In genomic region chr15:96343529-96344072, GRCh38 we compare ENCODE assay signal across 11 cellular contexts. TPM values are rescaled to one million over a fixed set of nuclear protein-coding genes. Genes with fewer than 3 reads are reported as not detected.
DNase-seq lines count a peak whose midpoint lies in the region; ATAC-seq, FAIRE-seq and TF ChIP-seq lines count a peak whose summit lies in the region.
"Had no signal": no experiment of that assay in that cellular context is flagged by ENCODE, and none has a peak within 500 bp of the region (broad histone marks: within the 10 kb centered on the region; RNA-seq: fewer than 3 reads in every experiment).

No MANE protein-coding gene starts in this region.

- H2BK120ac ChIP-seq in H1 (replicated peaks; ENCODE audit: low read depth, low read length) (no peak overlapping the region), mesenchymal stem cell (ENCODE audit: low read depth, low read length) (peak overlapping the region; percentile 98)

- TF ChIP-seq POLR2A in H1 (IDR thresholded peaks at IDR 0.05; ENCODE audit: control extremely low read depth in 1 of 2, low read depth in 2 of 2, low read length in 2 of 2) (no peak), testis (IDR thresholded peaks at IDR 0.05) (no peak)

- FAIRE-seq in H1 (lab: Jason Lieb, UNC) = no peak

- H4K8ac ChIP-seq in H1 (ENCODE audit: extremely low read depth, insufficient read depth, low read length) (no peak overlapping the region), mesenchymal stem cell (ENCODE audit: low read length) (peak overlapping the region; percentile 77)

- H3K4me2 ChIP-seq in H1 (ENCODE audit: insufficient read depth in 1 of 2, low read depth in 2 of 2, low read length in 2 of 2) (peak overlapping the region; percentile 57 to 62), mesenchymal stem cell (ENCODE audit: low read length, poor library complexity, severe bottlenecking) (peak overlapping the region; percentile 77)

- no peaks in the 10 kb centered on the region for H3K79me2 ChIP-seq in H1 (ENCODE audit: control insufficient read depth in 1 of 2, insufficient read depth in 2 of 2, low read length in 2 of 2)

- peaks cover 20 to 34% (median 21%) of the 10 kb centered on the region in 4 experiments for H3K4me1 ChIP-seq in H1 (replicated peaks in 1 of 4; ENCODE audit: control insufficient read depth in 3 of 4, insufficient read depth in 4 of 4, low read length in 3 of 4)
- H3K4me1 ChIP-seq in mesenchymal stem cell (ENCODE audit: control insufficient read depth, insufficient read depth, low read depth, low read length) = peaks cover 32% of the 10 kb centered on the region
- H3K4me1 ChIP-seq in testis = peaks cover 20% of the 10 kb centered on the region

- no peak overlapping the region for H3K9ac ChIP-seq in H1 (replicated peaks in 1 of 4; ENCODE audit: extremely low read depth in 1 of 4, low read depth in 3 of 4, low read length in 3 of 4)
- H3K9ac ChIP-seq in mesenchymal stem cell (ENCODE audit: low read length) = peak overlapping the region; percentile 96

- H2BK20ac ChIP-seq in H1 (ENCODE audit: low read length) = no peak overlapping the region

- TF ChIP-seq CTCF in WI38 (IDR thresholded peaks at IDR 0.05; ENCODE audit: low read depth, low read length) (no peak), H1 (IDR thresholded peaks at IDR 0.05; ENCODE audit: control extremely low read depth in 1 of 3, insufficient read depth in 1 of 3, low read depth in 1 of 3, low read length in 3 of 3) (no peak), testis (IDR thresholded peaks at IDR 0.05) (no peak)

- H4K91ac ChIP-seq in H1 (replicated peaks; ENCODE audit: insufficient read length, low read length) (no peak overlapping the region), mesenchymal stem cell (ENCODE audit: low read length) (peak overlapping the region; percentile 98)

- WGBS in H1 (ENCODE audit: extremely low coverage in 1 of 2, insufficient coverage in 1 of 2, insufficient read length in 1 of 2, insufficient replicate concordance in 2 of 2, low coverage in 1 of 2, low lambda C conversion rate in 2 of 2, missing lambda C conversion rate in 1 of 2), 2 experiments = 0% methylated on average over 28 of the region's 29 CpGs; no CpG with 5 or more reads in 1 of the 2 experiments
- 18% methylated on average over 29 of the region's 29 CpGs for WGBS in mesenchymal stem cell
- 18 to 21% methylated on average over 25 to 29 of the region's 29 CpGs for WGBS in testis, 2 donors

- H3K4me3 ChIP-seq in WI38 (ENCODE audit: low read depth, low read length) (peak overlapping the region; percentile 99), H1 (ENCODE audit: extremely low read depth in 1 of 4, insufficient read depth in 2 of 4, low read depth in 3 of 4, low read length in 4 of 4) (peak overlapping the region in 3 of 4 experiments; percentile 4 to 47 (median 26); a peak in 4 of 8 replicates), mesenchymal stem cell (ENCODE audit: insufficient read depth in 1 of 2, low read depth in 1 of 2, low read length in 2 of 2) (peak overlapping the region; percentile 39 to 80), testis (peak overlapping the region; percentile 17 to 86)

- H3K36me3 ChIP-seq in H1 (ENCODE audit: control insufficient read depth in 2 of 4, insufficient read depth in 4 of 4, low read length in 3 of 4) (no peaks in the 10 kb centered on the region; a peak in 1 of 8 replicates), mesenchymal stem cell (ENCODE audit: control insufficient read depth in 1 of 2, insufficient read depth in 2 of 2, low read depth in 1 of 2, low read length in 2 of 2) (peaks cover 28 to 41% of the 10 kb centered on the region in 2 experiments), testis (ENCODE audit: low read depth, missing control alignments) (no peaks in the 10 kb centered on the region)

- H3K9me3 ChIP-seq in H1 (ENCODE audit: insufficient read depth in 2 of 2, low read depth in 1 of 2, low read length in 1 of 2) (no peaks in the 10 kb centered on the region), mesenchymal stem cell (ENCODE audit: control insufficient read depth, low read length) (no peaks in the 10 kb centered on the region), testis (no peaks in the 10 kb centered on the region)

- H3K23ac ChIP-seq in H1 (ENCODE audit: insufficient read length) (no peak overlapping the region), mesenchymal stem cell (ENCODE audit: low read length in 2 of 2) (peak overlapping the region; percentile 75 to 91)

- no peak overlapping the region for H2BK12ac ChIP-seq in H1 (ENCODE audit: low read depth, low read length)
- H2BK12ac ChIP-seq in mesenchymal stem cell (ENCODE audit: low read length in 2 of 2) = peak overlapping the region; percentile 51 to 86

- H4K20me1 ChIP-seq in H1 (replicated peaks in 1 of 2; ENCODE audit: control insufficient read depth in 1 of 2, insufficient read depth in 2 of 2, low read length in 2 of 2) = peaks cover 0 to 5% of the 10 kb centered on the region in 2 experiments

- H2AFZ ChIP-seq in H1 (ENCODE audit: low read length) (no peak overlapping the region), mesenchymal stem cell (ENCODE audit: low read depth, low read length) (no peak overlapping the region)

- H2BK15ac ChIP-seq in H1 (ENCODE audit: low read length) (no peak overlapping the region), mesenchymal stem cell (ENCODE audit: low read depth, poor library complexity, severe bottlenecking) (peak overlapping the region; percentile 86)

- H3K27me3 ChIP-seq in H1 (replicated peaks in 1 of 4; ENCODE audit: control insufficient read depth in 3 of 4, extremely low read depth in 1 of 4, insufficient read depth in 3 of 4, low read length in 3 of 4) (peaks cover 68 to 92% (median 84%) of the 10 kb centered on the region in 4 experiments), mesenchymal stem cell (ENCODE audit: control insufficient read depth in 1 of 2, insufficient read depth in 1 of 2, low read length in 2 of 2) (no peaks in the 10 kb centered on the region), testis (no peaks in the 10 kb centered on the region)

- no peak for TF ChIP-seq EP300 in H1 (IDR thresholded peaks at IDR 0.05; ENCODE audit: borderline replicate concordance in 1 of 2, low read depth in 2 of 2, low read length in 2 of 2)

- H3K79me1 ChIP-seq in H1 (ENCODE audit: low read depth, low read length) (no peaks in the 10 kb centered on the region), mesenchymal stem cell (replicated peaks; ENCODE audit: low read length, poor library complexity, severe bottlenecking) (no peaks in the 10 kb centered on the region)

- no peak overlapping the region for H4K5ac ChIP-seq in H1 (ENCODE audit: insufficient read length, low read depth, low read length)

- H3K23me2 ChIP-seq in H1 (ENCODE audit: low read depth, low read length) = peaks cover 16% of the 10 kb centered on the region; the same call in 1 of the 2 replicates

- H3K14ac ChIP-seq in H1 (ENCODE audit: insufficient read length) = no peak overlapping the region
- peak overlapping the region; percentile 77 to 88 for H3K14ac ChIP-seq in mesenchymal stem cell (ENCODE audit: low read length in 2 of 2)

- no peak for ATAC-seq in GM21390 (IDR thresholded peaks at IDR 0.05; ENCODE audit: unreplicated experiment)

- no peak for TF ChIP-seq RAD21 in H1 (IDR thresholded peaks at IDR 0.05 in 1 of 2, conservative IDR thresholded peaks at IDR 0.05 in 1 of 2; ENCODE audit: low read depth in 2 of 2, low read length in 2 of 2)

- CTCF ChIA-PET in H1 (lab: Charles Lee; ENCODE audit: partially characterized antibody) = interaction anchor here (0.8 to 5.8 kb wide), 10 partner anchors 9 to 168 kb away, joined by 3 to 59 read pairs (median 10); partner anchors contain the start of gene NR2F2

- H2AK5ac ChIP-seq in H1 (ENCODE audit: low read depth, low read length) (no peak overlapping the region), mesenchymal stem cell (ENCODE audit: low read length, severe bottlenecking) (peak overlapping the region; percentile 99)

- H3K4ac ChIP-seq in H1 (replicated peaks; ENCODE audit: insufficient read length, low read depth, low read length) (peak overlapping the region; percentile 49), mesenchymal stem cell (ENCODE audit: low read depth in 1 of 2, low read length in 2 of 2) (peak overlapping the region; percentile 90 to 100)

- intact Hi-C loops in testis (cut with DNase I; ENCODE audit: low total_unique reads) = loop anchor here (10.0 kb wide), 1 partner anchor 1079 kb away; no protein-coding TSS in a partner anchor

- H3K56ac ChIP-seq in H1 (replicated peaks; ENCODE audit: insufficient read length, low read depth, low read length) = no peak overlapping the region

- POLR2A ChIA-PET in H1 (lab: Charles Lee; ENCODE audit: partially characterized antibody) = interaction anchor here (0.9 to 2.5 kb wide), 3 partner anchors 13 to 18 kb away, joined by 3 to 9 read pairs (median 4); partner anchors contain the start of gene NR2F2

- no peak overlapping the region for H3K27ac ChIP-seq in H1 (ENCODE audit: low read depth, low read length)
- H3K27ac ChIP-seq in mesenchymal stem cell (ENCODE audit: low read length, poor library complexity, severe bottlenecking) = peak overlapping the region; percentile 81
- H3K27ac ChIP-seq in testis = peak overlapping the region; percentile 95 to 97

- DNase-seq in H1 (ENCODE audit: low read depth in 1 of 2, low spot score in 2 of 2) (peak in 1 of 2 experiments; percentile 68), mesenchymal stem cell (no peak), testis (no peak), SHP77 treated with DMSO at 0.1 percent for 48 hours (lab: John Stamatoyannopoulos, UW) (no peak), NCI-H2196 treated with DMSO at 0.1 percent for 48 hours (lab: John Stamatoyannopoulos, UW; ENCODE audit: unreplicated experiment) (no peak)
- DNase-seq: activated CD4-positive, alpha-beta T cell treated with anti-CD3 and anti-CD28 coated beads, Interleukin-2, amount 50 U/mL, for 4 hours; cerebellar nuclear complex; DMS53; NCI-H2029 had no signal

- peak overlapping the region; percentile 48; the same call in 1 of the 2 replicates for H3K18ac ChIP-seq in H1 (ENCODE audit: extremely low read depth, low read length)
- H3K18ac ChIP-seq in mesenchymal stem cell (ENCODE audit: low read depth in 1 of 2, low read length in 2 of 2) = peak overlapping the region; percentile 89 to 96

- peak overlapping the region; percentile 68; the same call in 1 of the 2 replicates for H2BK5ac ChIP-seq in H1 (ENCODE audit: low read depth, low read length)
- peak overlapping the region; percentile 94 for H2BK5ac ChIP-seq in mesenchymal stem cell (ENCODE audit: low read depth, low read length, poor library complexity, severe bottlenecking)

RNA-seq across cellular contexts. Expression of gene NR2F2, which starts 13.1 kb away (rescaled TPM):
- total RNA-seq in H1 (2021; fragmentation: NEBNext Ultra II Directional; extraction: Animal tissue kit (Norgen Biotek cat#: 25700)) = not detected in 2 replicates
- 0.03 and 0.14 TPM in 2 replicates for polyA plus RNA-seq in H1 (2011; rRNA removed)
- 0.05 TPM for polyA plus RNA-seq in H1 (2011; cell fraction: cytosol; rRNA removed)
- 0.07 TPM for polyA plus RNA-seq in H1 (2011; cell fraction: nucleus; rRNA removed)
- 0.21 to 0.88 TPM (median 0.46 TPM) in 4 replicates for polyA plus RNA-seq in H1 (2012, experiment 1 of 2)
- 0.10 TPM for polyA plus RNA-seq in H1 (2012, experiment 2 of 2)
- 0.04 TPM for polyA plus RNA-seq in H1 (2013, experiment 1 of 2)
- 0.04 TPM for polyA plus RNA-seq in H1 (2013, experiment 2 of 2)
- 0.03 TPM in 1 of 2 replicates, not detected in the other for polyA minus RNA-seq in H1 (2011; rRNA and poly(A)+ RNA removed)
- polyA minus RNA-seq in H1 (2011; cell fraction: cytosol; rRNA and poly(A)+ RNA removed) = 0.29 TPM
- not detected for polyA minus RNA-seq in H1 (2011; cell fraction: nucleus; rRNA and poly(A)+ RNA removed)
- polyA plus RNA-seq in mesenchymal stem cell (2013, experiment 1 of 2) = 117 TPM
- 115 TPM for polyA plus RNA-seq in mesenchymal stem cell (2013, experiment 2 of 2)
- total RNA-seq in testis = 10 to 100 TPM; 31.2 to 38.2 TPM
- polyA plus RNA-seq in testis (ENCODE audit: insufficient read depth, low read depth, low replicate concordance) = 42.9 TPM

Comparison
In these comparisons a context has a peak if more than half of its experiments do, and no peak if none do; other contexts are left out.
1. H3K4me3 ChIP-seq: peak in every context shown above with its lines; median percentile 99 in WI38; 60 in mesenchymal stem cell; 52 in testis; 26 in H1.
2. RNA of gene NR2F2, which starts 13.1 kb away (total RNA-seq): 31.2 to 38.2 TPM in testis; not detected in H1; every median in the first group is over 10 times any median in the second.